8 cellular contexts compared by ENCODE assay signal in genomic region chr20:60687213-60687612, GRCh38.
"Had no signal": no experiment of that assay in that cellular context is flagged by ENCODE, and none has a peak within 500 bp of the region (broad histone marks: within the 10 kb centered on the region; RNA-seq: fewer than 3 reads in every experiment).

No MANE protein-coding gene starts in this region.

- H2AFZ ChIP-seq: GM23248 had no signal

- H3K9me3 Mint-ChIP-seq: H9 had no signal

- H3K27ac ChIP-seq: GM23248 had no signal

- FAIRE-seq: H54, HTR-8/SVneo had no signal

- H3K9ac ChIP-seq: GM23248 had no signal

- H3K27ac Mint-ChIP-seq: H9, IgD-negative memory B cell had no signal

- H3K4me3 Mint-ChIP-seq: H9, IgD-negative memory B cell had no signal

- H3K36me3 Mint-ChIP-seq: IgD-negative memory B cell had no signal

- DNase-seq: GM23248, GOT3, H9, HCEC 1CT, KG1 had no signal

- H3K4me3 ChIP-seq: GM23248 had no signal
